ENCODE assay signal across 19 cellular contexts in genomic region chr1:170776777-170777176, GRCh38.
DNase-seq lines count a peak whose midpoint lies in the region; ATAC-seq, FAIRE-seq and TF ChIP-seq lines count a peak whose summit lies in the region.
"Had no signal": no experiment of that assay in that cellular context is flagged by ENCODE, and none has a peak within 500 bp of the region (broad histone marks: within the 10 kb centered on the region; RNA-seq: fewer than 3 reads in every experiment).

No MANE protein-coding gene starts in this region.

- DNase-seq in LHCN-M2 (ENCODE audit: low read depth) (peak; percentile 70), NCI-H82 treated with DMSO at 0.1 percent for 48 hours (lab: John Stamatoyannopoulos, UW; ENCODE audit: unreplicated experiment) (peak; percentile 14), fibroblast of gingiva (ENCODE audit: low read depth) (peak; percentile 75), prostate gland (ENCODE audit: low spot score) (no peak), RCC 7860 (ENCODE audit: low spot score) (no peak)
- DNase-seq in naive thymus-derived CD4-positive, alpha-beta T cell = no peak
- DNase-seq: C1 segment of cervical spinal cord; CD8-positive, alpha-beta memory T cell; DMS79; NCI-H1092 treated with DMSO at 0.1 percent for 48 hours; NCI-H2081; NCI-H510A; PC-3 had no signal

- FAIRE-seq in RCC 7860 (lab: Jason Lieb, UNC) = no peak
- FAIRE-seq: GM12892, GM18507 had no signal

- no peak overlapping the region for H3K27ac ChIP-seq in naive thymus-derived CD4-positive, alpha-beta T cell (ENCODE audit: low read depth, low read length)
- no peak overlapping the region for H3K27ac ChIP-seq in prostate gland
- H3K27ac ChIP-seq: GM23248, RWPE1 had no signal

- no peak overlapping the region for H3K4me3 Mint-ChIP-seq in nephron
- H3K4me3 Mint-ChIP-seq in naive thymus-derived CD4-positive, alpha-beta T cell = no peak overlapping the region
- H3K4me3 Mint-ChIP-seq: CD8-positive, alpha-beta memory T cell had no signal

- H3K4me1 ChIP-seq in naive thymus-derived CD4-positive, alpha-beta T cell (ENCODE audit: control insufficient read depth in 2 of 2, insufficient read depth in 2 of 2, low read length in 2 of 2) = no peaks in the 10 kb centered on the region
- H3K4me1 ChIP-seq in prostate gland (replicated peaks) = no peaks in the 10 kb centered on the region

- WGBS in prostate gland = 68% methylated on average over 3 of the region's 3 CpGs

- no peak for ATAC-seq in naive thymus-derived CD4-positive, alpha-beta T cell
- ATAC-seq: HCT116, PC-3 had no signal

- POLR2A ChIA-PET in naive thymus-derived CD4-positive, alpha-beta T cell (lab: Charles Lee) = no interaction called here

- H3K27me3 Mint-ChIP-seq in nephron (ENCODE audit: low read depth) = no peaks in the 10 kb centered on the region
- peaks cover 0 to 6% (median 4%) of the 10 kb centered on the region in 5 donors for H3K27me3 Mint-ChIP-seq in naive thymus-derived CD4-positive, alpha-beta T cell

- H3K4me1 Mint-ChIP-seq in nephron = no peaks in the 10 kb centered on the region
- H3K4me1 Mint-ChIP-seq in naive thymus-derived CD4-positive, alpha-beta T cell = no peaks in the 10 kb centered on the region
- H3K4me1 Mint-ChIP-seq: CD8-positive, alpha-beta memory T cell had no signal

- intact Hi-C loops in naive thymus-derived CD4-positive, alpha-beta T cell (cut with micrococcal nuclease) = no loop called here
- intact Hi-C loops in prostate gland (cut with DNase I) = no loop called here

- peaks cover 14% of the 10 kb centered on the region for H3K9me3 Mint-ChIP-seq in nephron
- peaks cover 0 to 17% (median 5%) of the 10 kb centered on the region in 11 donors for H3K9me3 Mint-ChIP-seq in naive thymus-derived CD4-positive, alpha-beta T cell

- H3K36me3 ChIP-seq in naive thymus-derived CD4-positive, alpha-beta T cell (ENCODE audit: control insufficient read depth in 2 of 3, insufficient read depth in 3 of 3, low read length in 3 of 3) = no peaks in the 10 kb centered on the region
- H3K36me3 ChIP-seq in prostate gland = no peaks in the 10 kb centered on the region

- H3K4me3 ChIP-seq in naive thymus-derived CD4-positive, alpha-beta T cell (ENCODE audit: low read length) = no peak overlapping the region
- H3K4me3 ChIP-seq in prostate gland = no peak overlapping the region
- H3K4me3 ChIP-seq: GM23248 had no signal

- TF ChIP-seq CTCF in nephron (IDR thresholded peaks at IDR 0.05; ENCODE audit: unreplicated experiment in 3 of 3) (no peak), prostate gland (IDR thresholded peaks at IDR 0.05) (no peak)

- peak overlapping the region; percentile 8 to 62 (median 50) for H3K27ac Mint-ChIP-seq in nephron
- no peak overlapping the region for H3K27ac Mint-ChIP-seq in naive thymus-derived CD4-positive, alpha-beta T cell
- H3K27ac Mint-ChIP-seq: CD8-positive, alpha-beta memory T cell had no signal

- peaks cover 4% of the 10 kb centered on the region for H3K36me3 Mint-ChIP-seq in nephron (ENCODE audit: low read depth)
- no peaks in the 10 kb centered on the region for H3K36me3 Mint-ChIP-seq in naive thymus-derived CD4-positive, alpha-beta T cell
- H3K36me3 Mint-ChIP-seq: CD8-positive, alpha-beta memory T cell had no signal

- no peak for TF ChIP-seq POLR2A in prostate gland (IDR thresholded peaks at IDR 0.05)

- no peaks in the 10 kb centered on the region for H3K9me3 ChIP-seq in naive thymus-derived CD4-positive, alpha-beta T cell (ENCODE audit: control insufficient read depth in 2 of 3, low read length in 3 of 3)
- H3K9me3 ChIP-seq in prostate gland = no peaks in the 10 kb centered on the region

- H3K27me3 ChIP-seq in naive thymus-derived CD4-positive, alpha-beta T cell (ENCODE audit: control insufficient read depth in 2 of 2, insufficient read depth in 2 of 2, low read length in 2 of 2) = no peaks in the 10 kb centered on the region
- no peaks in the 10 kb centered on the region for H3K27me3 ChIP-seq in prostate gland (replicated peaks; ENCODE audit: insufficient read depth)

- CTCF ChIA-PET in naive thymus-derived CD4-positive, alpha-beta T cell (lab: Charles Lee) = no interaction called here

Comparison
In these comparisons a context has a peak if more than half of its experiments do, and no peak if none do; other contexts are left out.
1. DNase-seq: peak in LHCN-M2 (single experiment), NCI-H82 treated with DMSO at 0.1 percent for 48 hours (single experiment) and fibroblast of gingiva (single experiment); none in naive thymus-derived CD4-positive, alpha-beta T cell (0 of 9), prostate gland (single experiment) and RCC 7860 (single experiment).
2. H3K27ac Mint-ChIP-seq: peak in nephron (3 of 3); none in naive thymus-derived CD4-positive, alpha-beta T cell (0 of 9).